Comparison of ENCODE assay signal across 23 cellular contexts in genomic region chr7:43372656-43373355, GRCh38.
DNase-seq lines count a peak whose midpoint lies in the region; ATAC-seq, FAIRE-seq and TF ChIP-seq lines count a peak whose summit lies in the region.
"Had no signal": no experiment of that assay in that cellular context is flagged by ENCODE, and none has a peak within 500 bp of the region (broad histone marks: within the 10 kb centered on the region; RNA-seq: fewer than 3 reads in every experiment).

No MANE protein-coding gene starts in this region.

- ATAC-seq in Panc1, result 0 out of 2 replicates have a peak, but pooled peaks have one; percentile 53
- no peak for ATAC-seq in HG02981 (IDR thresholded peaks at IDR 0.05; ENCODE audit: unreplicated experiment)
- ATAC-seq: A549 had no signal

- H3K4me1 ChIP-seq in Panc1 (ENCODE audit: control insufficient read depth, insufficient read depth, low read length), result no peaks in the 10 kb centered on the region
- H3K4me1 ChIP-seq: A549, Peyer's patch had no signal

- no peaks in the 10 kb centered on the region for H3K4me1 Mint-ChIP-seq in activated CD4-positive, alpha-beta memory T cell treated with anti-CD3 and anti-CD28 coated beads for 36 hours (ENCODE audit: low read depth)
- H3K4me1 Mint-ChIP-seq: CD14-positive monocyte had no signal

- TF ChIP-seq CTCF in Panc1 (IDR thresholded peaks at IDR 0.05) (no peak), foreskin fibroblast (IDR thresholded peaks at IDR 0.05; ENCODE audit: low read depth, low read length) (no peak), dorsolateral prefrontal cortex (IDR thresholded peaks at IDR 0.05 in 54 of 56, conservative IDR thresholded peaks at IDR 0.05 in 2 of 56; ENCODE audit: low read depth in 1 of 56, partially characterized antibody in 56 of 56) (no peak)

- no peak overlapping the region for H3K4me3 Mint-ChIP-seq in activated CD4-positive, alpha-beta memory T cell treated with anti-CD3 and anti-CD28 coated beads for 36 hours
- H3K4me3 Mint-ChIP-seq: CD14-positive monocyte had no signal

- H3K27me3 ChIP-seq in Panc1 (ENCODE audit: control insufficient read depth, insufficient read depth, low read length) (peaks cover 6% of the 10 kb centered on the region), dorsolateral prefrontal cortex (no peaks in the 10 kb centered on the region)
- H3K27me3 ChIP-seq: Peyer's patch had no signal

- intact Hi-C loops in Panc1 (cut with micrococcal nuclease; ENCODE audit: unreplicated experiment), result no loop called here
- intact Hi-C loops in dorsolateral prefrontal cortex (cut with DNase I), result no loop called here
- intact Hi-C loops in activated CD4-positive, alpha-beta memory T cell treated with anti-CD3 and anti-CD28 coated beads for 36 hours (cut with micrococcal nuclease), result no loop called here

- DNase-seq in AG20443 (ENCODE audit: low spot score), result peak; percentile 19
- no peak for DNase-seq in Panc1 (ENCODE audit: low read depth, low spot score)
- DNase-seq in amniotic epithelial cell (ENCODE audit: low read depth), result peak; percentile 49
- peak; percentile 6 to 41 for DNase-seq in foreskin fibroblast
- DNase-seq in dorsolateral prefrontal cortex, result no peak
- DNase-seq in activated CD4-positive, alpha-beta memory T cell treated with anti-CD3 and anti-CD28 coated beads for 36 hours, result no peak
- DNase-seq in GM19239 (ENCODE audit: insufficient read length, low spot score), result no peak
- DNase-seq: AML-193, DMS 273 treated with DMSO at 0.1 percent for 48 hours, GDM1, KBM-7, NCI-H1048, NCI-H146, NCI-H2081, NCI-H510A treated with DMSO at 0.1 percent for 48 hours, NCI-H82, Peyer's patch, Right ventricle myocardium superior had no signal

- no TSS peak for BruUV-seq in Panc1 (replicated peaks; lab: Mats Ljungman, UMichigan)

- in situ Hi-C loops in Panc1 (cut with HindIII; ENCODE audit: low pct_unique_long_range_greater_than_20kb, low sequenced_read_pairs), result no loop called here

- H3K36me3 Mint-ChIP-seq in activated CD4-positive, alpha-beta memory T cell treated with anti-CD3 and anti-CD28 coated beads for 36 hours, result no peaks in the 10 kb centered on the region
- H3K36me3 Mint-ChIP-seq: CD14-positive monocyte had no signal

- H3K9me3 ChIP-seq in Panc1 (ENCODE audit: control insufficient read depth, insufficient read depth, low read depth, low read length), result no peaks in the 10 kb centered on the region
- H3K9me3 ChIP-seq: A549, Peyer's patch had no signal

- POLR2A ChIA-PET in Panc1 (lab: Charles Lee), result no interaction called here
- POLR2A ChIA-PET in activated CD4-positive, alpha-beta memory T cell treated with anti-CD3 and anti-CD28 coated beads for 36 hours (lab: Charles Lee), result no interaction called here

- H3K9me3 Mint-ChIP-seq in activated CD4-positive, alpha-beta memory T cell treated with anti-CD3 and anti-CD28 coated beads for 36 hours, result no peaks in the 10 kb centered on the region

- H3K4me3 ChIP-seq in Panc1 (ENCODE audit: low read depth in 2 of 2, low read length in 2 of 2), result no peak overlapping the region
- no peak overlapping the region for H3K4me3 ChIP-seq in foreskin fibroblast (ENCODE audit: low read depth in 1 of 2, low read length in 2 of 2)
- H3K4me3 ChIP-seq in dorsolateral prefrontal cortex, result no peak overlapping the region
- H3K4me3 ChIP-seq: A549, Peyer's patch had no signal

- H3K27me3 Mint-ChIP-seq in activated CD4-positive, alpha-beta memory T cell treated with anti-CD3 and anti-CD28 coated beads for 36 hours, result peaks cover 8% of the 10 kb centered on the region

- no peak for FAIRE-seq in GM19239 (lab: Jason Lieb, UNC)
- FAIRE-seq: A549, GM12891, H54 had no signal

- H3K27ac ChIP-seq in Panc1 (ENCODE audit: low read length) (no peak overlapping the region), dorsolateral prefrontal cortex (no peak overlapping the region)
- H3K27ac ChIP-seq: A549, Peyer's patch had no signal

- CTCF ChIA-PET in Panc1 (lab: Charles Lee), result interaction anchor here (0.6 kb wide), 1 partner anchor 36 kb away, joined by 3 read pairs; no protein-coding TSS in a partner anchor
- CTCF ChIA-PET in activated CD4-positive, alpha-beta memory T cell treated with anti-CD3 and anti-CD28 coated beads for 36 hours (lab: Charles Lee), result no interaction called here

- no peaks in the 10 kb centered on the region for H3K36me3 ChIP-seq in Panc1 (ENCODE audit: control insufficient read depth, insufficient read depth, low read length)
- H3K36me3 ChIP-seq: Peyer's patch had no signal

- no peak overlapping the region for H3K27ac Mint-ChIP-seq in activated CD4-positive, alpha-beta memory T cell treated with anti-CD3 and anti-CD28 coated beads for 36 hours
- H3K27ac Mint-ChIP-seq: CD14-positive monocyte had no signal

Comparison
In these comparisons a context has a peak if more than half of its experiments do, and no peak if none do; other contexts are left out.
1. DNase-seq: peak in AG20443 (single experiment), amniotic epithelial cell (single experiment) and foreskin fibroblast (2 of 2); none in Panc1 (single experiment), dorsolateral prefrontal cortex (0 of 10), activated CD4-positive, alpha-beta memory T cell treated with anti-CD3 and anti-CD28 coated beads for 36 hours (single experiment) and GM19239 (single experiment).